16 cellular contexts compared by ENCODE assay signal in the genomic region with DNA sequence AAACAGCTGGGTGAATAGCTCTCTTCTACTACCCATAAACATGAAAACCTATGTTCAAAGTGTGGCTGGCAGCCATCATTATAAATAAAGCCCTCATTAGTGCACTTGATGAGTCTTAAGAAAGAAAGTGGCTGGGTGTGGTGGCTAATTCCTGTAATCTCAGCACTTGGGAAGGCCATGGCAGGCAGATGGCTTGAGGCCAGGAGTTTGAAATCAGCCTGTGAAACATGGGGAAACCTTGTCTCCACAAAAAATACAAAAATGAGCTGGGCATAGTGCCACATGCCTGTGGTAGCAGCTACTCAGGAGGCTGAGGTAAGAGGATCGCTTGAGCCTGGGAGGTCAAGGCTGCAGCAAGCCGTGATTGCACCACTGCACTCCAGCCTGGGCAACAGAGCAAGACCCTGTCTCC. TPM values are rescaled to one million over a fixed set of nuclear protein-coding genes. Genes with fewer than 3 reads are reported as not detected.
A peak's percentile ranks its signal among the peaks of the same experiment; 100 is the strongest.
DNase-seq lines count a peak whose midpoint lies in the region; TF ChIP-seq lines count a peak whose summit lies in the region.
"Had no signal": no experiment of that assay in that cellular context is flagged by ENCODE, and none has a peak within 500 bp of the region (broad histone marks: within the 10 kb centered on the region; RNA-seq: fewer than 3 reads in every experiment).

No MANE protein-coding gene starts in this region.

- TF ChIP-seq CTCF in epithelial cell of proximal tubule (conservative IDR thresholded peaks at IDR 0.05; ENCODE audit: low read depth, low read length) (no peak), GM13976 (IDR thresholded peaks at IDR 0.05; ENCODE audit: borderline replicate concordance, control extremely low read depth, extremely low read depth, insufficient read depth, missing control alignments) (no peak)

- DNase-seq in NCI-H1105 treated with DMSO at 0.1 percent for 48 hours (lab: John Stamatoyannopoulos, UW): peak; percentile 8
- no peak for DNase-seq in NCI-H1105 (lab: John Stamatoyannopoulos, UW)
- peak; percentile 57 for DNase-seq in NCI-H82 treated with DMSO at 0.1 percent for 48 hours (lab: John Stamatoyannopoulos, UW; ENCODE audit: unreplicated experiment)
- peak; percentile 81 for DNase-seq in epithelial cell of proximal tubule (ENCODE audit: low read depth)
- DNase-seq in smooth muscle cell of the brain vasculature (ENCODE audit: low read depth, low spot score): peak; percentile 36
- no peak for DNase-seq in medulla oblongata (ENCODE audit: extremely low spot score)
- no peak for DNase-seq in posterior vena cava (ENCODE audit: low spot score)
- no peak for DNase-seq in GM13976 (ENCODE audit: low spot score)
- DNase-seq: 8988T; activated CD4-positive, CD25-positive, alpha-beta regulatory T cell treated with anti-CD3 and anti-CD28 coated beads, Interleukin-2, amount 50 U/mL, for 72 hours; activated T-cell treated with anti-CD3 and anti-CD28 coated beads, Interleukin-2, amount 50 U/mL, for 48 hours; KBM-7; left colon; Right ventricle myocardium superior; stimulated activated CD4-positive, alpha-beta T cell treated with anti-CD3 and anti-CD28 coated beads, Interleukin-4, amount 100 ng/mL, for 1 hour had no signal

- in situ Hi-C loops in GM13976 (cut with MboI; ENCODE audit: low sequenced_read_pairs, unreplicated experiment): no loop called here

- H3K4me3 ChIP-seq in epithelial cell of proximal tubule (ENCODE audit: low read depth, low read length): no peak overlapping the region
- H3K4me3 ChIP-seq: pancreas had no signal

- intact Hi-C loops in posterior vena cava (cut with DNase I): no loop called here

RNA-seq across cellular contexts. Expression of a gene that starts 28.3 kb away (rescaled TPM):
- total RNA-seq in epithelial cell of proximal tubule: 14.5 and 16.5 TPM in 2 replicates
- total RNA-seq in posterior vena cava: 10 to 100 TPM; 31.3 to 38.2 TPM

RNA-seq across cellular contexts. Expression of a gene that starts 45.6 kb away (rescaled TPM):
- total RNA-seq in epithelial cell of proximal tubule: 9.1 and 9.8 TPM in 2 replicates
- total RNA-seq in posterior vena cava: 10 to 100 TPM in 1 of 2 donors, 1 to 10 TPM in 1; 9.1 to 11.5 TPM

Comparison
In these comparisons a context has a peak if more than half of its experiments do, and no peak if none do; other contexts are left out.
1. DNase-seq: peak in NCI-H1105 treated with DMSO at 0.1 percent for 48 hours (single experiment), NCI-H82 treated with DMSO at 0.1 percent for 48 hours (single experiment), epithelial cell of proximal tubule (single experiment) and smooth muscle cell of the brain vasculature (single experiment); none in NCI-H1105 (single experiment), medulla oblongata (single experiment), posterior vena cava (single experiment) and GM13976 (single experiment).